ENCODE assay signal across 18 cellular contexts in the genomic region with DNA sequence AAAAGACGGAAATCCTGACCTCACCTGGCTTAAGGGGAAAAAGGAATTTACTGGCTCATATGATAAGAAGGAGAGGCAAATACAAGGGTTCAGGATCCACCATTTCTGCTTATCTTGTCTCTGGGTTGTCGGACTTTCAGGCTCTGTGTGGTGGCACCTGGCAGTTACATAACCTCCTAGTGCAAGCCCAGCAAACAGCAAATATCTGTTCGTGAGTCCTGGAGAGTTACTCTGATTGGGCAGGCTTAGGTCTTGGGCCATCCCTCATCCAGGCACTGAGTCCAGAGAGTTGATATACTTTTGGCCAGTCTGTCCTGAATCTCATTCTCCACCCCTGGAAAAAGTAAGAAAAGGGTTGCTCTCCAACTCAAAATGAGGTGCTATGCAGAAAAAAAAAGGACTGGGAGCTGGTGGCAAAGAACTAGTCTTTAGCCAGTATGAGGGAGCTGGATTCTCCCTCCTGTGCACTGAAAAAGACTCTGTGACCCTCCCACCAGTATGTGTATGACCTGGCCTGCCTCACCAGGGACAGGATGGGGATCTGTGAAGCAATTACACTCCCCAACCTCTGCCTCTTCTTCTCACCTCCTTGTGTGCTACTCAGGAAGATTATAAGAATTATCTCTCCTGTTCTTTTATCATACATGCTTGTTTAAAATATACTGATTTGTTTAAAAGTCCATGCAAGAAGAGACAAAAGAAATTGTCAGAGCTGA.
DNase-seq lines count a peak whose midpoint lies in the region; ATAC-seq and TF ChIP-seq lines count a peak whose summit lies in the region.
"Had no signal": no experiment of that assay in that cellular context is flagged by ENCODE, and none has a peak within 500 bp of the region (broad histone marks: within the 10 kb centered on the region; RNA-seq: fewer than 3 reads in every experiment).

No MANE protein-coding gene starts in this region.

- H3K9me3 ChIP-seq in MM.1S (replicated peaks; ENCODE audit: insufficient read depth, low read length), result no peaks in the 10 kb centered on the region
- H3K9me3 ChIP-seq in suprapubic skin, result no peaks in the 10 kb centered on the region

- H3F3A ChIP-seq in MM.1S (ENCODE audit: insufficient read depth, low read length), result peaks cover 34% of the 10 kb centered on the region

- H3K27ac Mint-ChIP-seq in activated CD4-positive, alpha-beta memory T cell treated with anti-CD3 and anti-CD28 coated beads for 36 hours, result no peak overlapping the region
- no peak overlapping the region for H3K27ac Mint-ChIP-seq in activated CD4-positive, alpha-beta memory T cell treated with anti-CD3 and anti-CD28 coated beads, Interleukin-2, amount 10 ng/mL, durations not matched to agents 7 days and 5 days
- peak overlapping the region; percentile 78 for H3K27ac Mint-ChIP-seq in dendritic cell treated with granulocyte-macrophage colony-stimulating factor and Interleukin-4, amounts not matched to agents 40 ng/mL and 50 ng/mL, for 4 days
- peak overlapping the region; percentile 96 for H3K27ac Mint-ChIP-seq in stimulated activated effector memory CD8-positive, alpha-beta T cell treated with anti-CD3 and anti-CD28 coated beads, Interleukin-12 subunit alpha, Interleukin-12 subunit beta, amount 100 ng/mL, for 72 hours

- no peaks in the 10 kb centered on the region for H4K20me1 ChIP-seq in MM.1S (ENCODE audit: insufficient read depth, low read length)

- intact Hi-C loops in activated CD4-positive, alpha-beta memory T cell treated with anti-CD3 and anti-CD28 coated beads for 36 hours (cut with micrococcal nuclease), result loop anchor here (1.0 to 5.0 kb wide), 2 partner anchors 130 to 299 kb away; no protein-coding TSS in a partner anchor
- intact Hi-C loops in dendritic cell treated with granulocyte-macrophage colony-stimulating factor and Interleukin-4, amounts not matched to agents 40 ng/mL and 50 ng/mL, for 4 days (cut with micrococcal nuclease), result no loop called here

- H3K4me3 Mint-ChIP-seq in activated CD4-positive, alpha-beta memory T cell treated with anti-CD3 and anti-CD28 coated beads for 36 hours, result no peak overlapping the region
- H3K4me3 Mint-ChIP-seq in activated CD4-positive, alpha-beta memory T cell treated with anti-CD3 and anti-CD28 coated beads, Interleukin-2, amount 10 ng/mL, durations not matched to agents 7 days and 5 days, result no peak overlapping the region
- H3K4me3 Mint-ChIP-seq in dendritic cell treated with granulocyte-macrophage colony-stimulating factor and Interleukin-4, amounts not matched to agents 40 ng/mL and 50 ng/mL, for 4 days, result no peak overlapping the region
- no peak overlapping the region for H3K4me3 Mint-ChIP-seq in stimulated activated effector memory CD8-positive, alpha-beta T cell treated with anti-CD3 and anti-CD28 coated beads, Interleukin-12 subunit alpha, Interleukin-12 subunit beta, amount 100 ng/mL, for 72 hours
- H3K4me3 Mint-ChIP-seq: activated T-cell treated with anti-CD3 and anti-CD28 coated beads, Interleukin-2, amount 50 U/mL, for 4 hours; IgD-negative memory B cell had no signal

- H3K27me3 Mint-ChIP-seq in activated CD4-positive, alpha-beta memory T cell treated with anti-CD3 and anti-CD28 coated beads for 36 hours, result no peaks in the 10 kb centered on the region
- H3K27me3 Mint-ChIP-seq in activated CD4-positive, alpha-beta memory T cell treated with anti-CD3 and anti-CD28 coated beads, Interleukin-2, amount 10 ng/mL, durations not matched to agents 7 days and 5 days, result no peaks in the 10 kb centered on the region
- no peaks in the 10 kb centered on the region for H3K27me3 Mint-ChIP-seq in dendritic cell treated with granulocyte-macrophage colony-stimulating factor and Interleukin-4, amounts not matched to agents 40 ng/mL and 50 ng/mL, for 4 days
- H3K27me3 Mint-ChIP-seq: IgD-negative memory B cell had no signal

- no peak overlapping the region for H2AFZ ChIP-seq in MM.1S (ENCODE audit: low read length)
- H2AFZ ChIP-seq: GM23248, hepatocyte had no signal

- H3K27ac ChIP-seq in MM.1S (ENCODE audit: low read length) (peak overlapping the region; percentile 87; the same call in 1 of the 2 replicates), suprapubic skin (no peak overlapping the region)
- H3K27ac ChIP-seq: GM23248, hepatocyte had no signal

- POLR2A ChIA-PET in activated CD4-positive, alpha-beta memory T cell treated with anti-CD3 and anti-CD28 coated beads for 36 hours (lab: Charles Lee), result interaction anchor here (0.7 kb wide), 1 partner anchor 22 kb away, joined by 3 read pairs; no protein-coding TSS in a partner anchor
- POLR2A ChIA-PET in activated CD4-positive, alpha-beta memory T cell treated with anti-CD3 and anti-CD28 coated beads, Interleukin-2, amount 10 ng/mL, durations not matched to agents 7 days and 5 days (lab: Charles Lee), result interaction anchor here (0.6 kb wide), 2 partner anchors 235 to 776 kb away, joined by 3 read pairs; no protein-coding TSS in a partner anchor

- TF ChIP-seq POLR2A in suprapubic skin (IDR thresholded peaks at IDR 0.05), result no peak

- H3K9me2 ChIP-seq in MM.1S (replicated peaks; ENCODE audit: insufficient read depth, low read length), result no peaks in the 10 kb centered on the region

- H3K4me1 Mint-ChIP-seq in activated CD4-positive, alpha-beta memory T cell treated with anti-CD3 and anti-CD28 coated beads for 36 hours (ENCODE audit: low read depth), result peaks cover 81% of the 10 kb centered on the region
- peaks cover 52% of the 10 kb centered on the region for H3K4me1 Mint-ChIP-seq in activated CD4-positive, alpha-beta memory T cell treated with anti-CD3 and anti-CD28 coated beads, Interleukin-2, amount 10 ng/mL, durations not matched to agents 7 days and 5 days
- peaks cover 84% of the 10 kb centered on the region for H3K4me1 Mint-ChIP-seq in dendritic cell treated with granulocyte-macrophage colony-stimulating factor and Interleukin-4, amounts not matched to agents 40 ng/mL and 50 ng/mL, for 4 days (ENCODE audit: low read depth)
- peaks cover 77% of the 10 kb centered on the region for H3K4me1 Mint-ChIP-seq in stimulated activated effector memory CD8-positive, alpha-beta T cell treated with anti-CD3 and anti-CD28 coated beads, Interleukin-12 subunit alpha, Interleukin-12 subunit beta, amount 100 ng/mL, for 72 hours

- peak overlapping the region; percentile 3; the same call in 1 of the 2 replicates for H3K4me2 ChIP-seq in MM.1S (ENCODE audit: low read depth, low read length)
- H3K4me2 ChIP-seq: hepatocyte had no signal

- H3K9ac ChIP-seq in MM.1S (ENCODE audit: low read length), result no peak overlapping the region
- H3K9ac ChIP-seq: GM23248 had no signal

- 96% methylated on average over 3 of the region's 3 CpGs for WGBS in suprapubic skin

- H3K36me3 ChIP-seq in MM.1S (replicated peaks; ENCODE audit: insufficient read depth, low read length) (no peaks in the 10 kb centered on the region), suprapubic skin (no peaks in the 10 kb centered on the region)

- peak; percentile 37 for ATAC-seq in stimulated activated effector memory CD8-positive, alpha-beta T cell treated with anti-CD3 and anti-CD28 coated beads, Interleukin-12 subunit alpha, Interleukin-12 subunit beta, amount 100 ng/mL, for 72 hours
- ATAC-seq in HG02970 (IDR thresholded peaks at IDR 0.05; ENCODE audit: low FRiP score, unreplicated experiment), result no peak
- ATAC-seq: activated CD4-positive, CD25-positive, alpha-beta regulatory T cell treated with anti-CD3 and anti-CD28 coated beads, Interleukin-2, amount 50 U/mL, for 24 hours; activated T-cell treated with anti-CD3 and anti-CD28 coated beads, Interleukin-2, amount 50 U/mL, for 4 hours; left colon had no signal

- H3K36me3 Mint-ChIP-seq in activated CD4-positive, alpha-beta memory T cell treated with anti-CD3 and anti-CD28 coated beads for 36 hours, result peaks cover 13% of the 10 kb centered on the region
- H3K36me3 Mint-ChIP-seq in activated CD4-positive, alpha-beta memory T cell treated with anti-CD3 and anti-CD28 coated beads, Interleukin-2, amount 10 ng/mL, durations not matched to agents 7 days and 5 days (ENCODE audit: low read depth), result peaks cover 24% of the 10 kb centered on the region
- peaks cover 63% of the 10 kb centered on the region for H3K36me3 Mint-ChIP-seq in dendritic cell treated with granulocyte-macrophage colony-stimulating factor and Interleukin-4, amounts not matched to agents 40 ng/mL and 50 ng/mL, for 4 days (ENCODE audit: low read depth)
- peaks cover 34% of the 10 kb centered on the region for H3K36me3 Mint-ChIP-seq in stimulated activated effector memory CD8-positive, alpha-beta T cell treated with anti-CD3 and anti-CD28 coated beads, Interleukin-12 subunit alpha, Interleukin-12 subunit beta, amount 100 ng/mL, for 72 hours

- CTCF ChIA-PET in activated CD4-positive, alpha-beta memory T cell treated with anti-CD3 and anti-CD28 coated beads for 36 hours (lab: Charles Lee), result interaction anchor here (0.5 to 0.7 kb wide), 4 partner anchors 29 to 677 kb away, joined by 3 to 5 read pairs (median 4); no protein-coding TSS in a partner anchor
- CTCF ChIA-PET in activated CD4-positive, alpha-beta memory T cell treated with anti-CD3 and anti-CD28 coated beads, Interleukin-2, amount 10 ng/mL, durations not matched to agents 7 days and 5 days (lab: Charles Lee), result no interaction called here

- DNase-seq in activated CD4-positive, alpha-beta memory T cell treated with anti-CD3 and anti-CD28 coated beads for 36 hours, result peak; percentile 41
- no peak for DNase-seq in activated CD4-positive, alpha-beta memory T cell treated with anti-CD3 and anti-CD28 coated beads, Interleukin-2, amount 10 ng/mL, durations not matched to agents 7 days and 5 days
- DNase-seq in MM.1S, result peak; percentile 48
- no peak for DNase-seq in stimulated activated effector memory CD8-positive, alpha-beta T cell treated with anti-CD3 and anti-CD28 coated beads, Interleukin-12 subunit alpha, Interleukin-12 subunit beta, amount 100 ng/mL, for 72 hours (ENCODE audit: low spot score in 2 of 2)
- DNase-seq in epidermal melanocyte (ENCODE audit: insufficient read length, low spot score), result no peak
- no peak for DNase-seq in suprapubic skin (ENCODE audit: low spot score in 2 of 2)
- DNase-seq: activated T-cell treated with anti-CD3 and anti-CD28 coated beads, Interleukin-2, amount 50 U/mL, for 4 hours; dermis blood vessel endothelial cell; GM23248; left colon; NCI-H146; NCI-H524; stimulated activated CD4-positive, alpha-beta T cell treated with anti-CD3 and anti-CD28 coated beads, Interleukin-1b, Interleukin-23, amount 100 ng/mL, for 48 hours had no signal

- H3K27me3 ChIP-seq in MM.1S (replicated peaks; ENCODE audit: insufficient read depth, low read length) (no peaks in the 10 kb centered on the region), suprapubic skin (no peaks in the 10 kb centered on the region)
- H3K27me3 ChIP-seq: hepatocyte had no signal

- no peaks in the 10 kb centered on the region for H3K9me3 Mint-ChIP-seq in activated CD4-positive, alpha-beta memory T cell treated with anti-CD3 and anti-CD28 coated beads for 36 hours
- H3K9me3 Mint-ChIP-seq in activated CD4-positive, alpha-beta memory T cell treated with anti-CD3 and anti-CD28 coated beads, Interleukin-2, amount 10 ng/mL, durations not matched to agents 7 days and 5 days, result no peaks in the 10 kb centered on the region
- no peaks in the 10 kb centered on the region for H3K9me3 Mint-ChIP-seq in dendritic cell treated with granulocyte-macrophage colony-stimulating factor and Interleukin-4, amounts not matched to agents 40 ng/mL and 50 ng/mL, for 4 days
- no peaks in the 10 kb centered on the region for H3K9me3 Mint-ChIP-seq in stimulated activated effector memory CD8-positive, alpha-beta T cell treated with anti-CD3 and anti-CD28 coated beads, Interleukin-12 subunit alpha, Interleukin-12 subunit beta, amount 100 ng/mL, for 72 hours
- H3K9me3 Mint-ChIP-seq: activated T-cell treated with anti-CD3 and anti-CD28 coated beads, Interleukin-2, amount 50 U/mL, for 4 hours; IgD-negative memory B cell had no signal

- H3K4me3 ChIP-seq in MM.1S (ENCODE audit: low read length), result no peak overlapping the region
- no peak overlapping the region for H3K4me3 ChIP-seq in suprapubic skin
- H3K4me3 ChIP-seq: GM23248, hepatocyte had no signal

- H3K79me2 ChIP-seq in MM.1S (ENCODE audit: low read length), result no peaks in the 10 kb centered on the region
- H3K79me2 ChIP-seq: hepatocyte had no signal

- TF ChIP-seq CTCF in MM.1S (IDR thresholded peaks at IDR 0.05; ENCODE audit: low read length) (no peak), suprapubic skin (IDR thresholded peaks at IDR 0.05) (no peak)

- no peak for TF ChIP-seq EP300 in suprapubic skin (IDR thresholded peaks at IDR 0.05)

- H3K4me1 ChIP-seq in MM.1S (ENCODE audit: low read length) (peaks cover 67% of the 10 kb centered on the region), suprapubic skin (peaks cover 15% of the 10 kb centered on the region)

Comparison
In these comparisons a context has a peak if more than half of its experiments do, and no peak if none do; other contexts are left out.
1. DNase-seq: peak in activated CD4-positive, alpha-beta memory T cell treated with anti-CD3 and anti-CD28 coated beads for 36 hours (single experiment) and MM.1S (single experiment); none in activated CD4-positive, alpha-beta memory T cell treated with anti-CD3 and anti-CD28 coated beads, Interleukin-2, amount 10 ng/mL, durations not matched to agents 7 days and 5 days (single experiment), stimulated activated effector memory CD8-positive, alpha-beta T cell treated with anti-CD3 and anti-CD28 coated beads, Interleukin-12 subunit alpha, Interleukin-12 subunit beta, amount 100 ng/mL, for 72 hours (0 of 2), epidermal melanocyte (single experiment) and suprapubic skin (0 of 2).
2. H3K27ac Mint-ChIP-seq: peak in dendritic cell treated with granulocyte-macrophage colony-stimulating factor and Interleukin-4, amounts not matched to agents 40 ng/mL and 50 ng/mL, for 4 days (single experiment) and stimulated activated effector memory CD8-positive, alpha-beta T cell treated with anti-CD3 and anti-CD28 coated beads, Interleukin-12 subunit alpha, Interleukin-12 subunit beta, amount 100 ng/mL, for 72 hours (single experiment); none in activated CD4-positive, alpha-beta memory T cell treated with anti-CD3 and anti-CD28 coated beads for 36 hours (single experiment) and activated CD4-positive, alpha-beta memory T cell treated with anti-CD3 and anti-CD28 coated beads, Interleukin-2, amount 10 ng/mL, durations not matched to agents 7 days and 5 days (single experiment).